16 cellular contexts compared by ENCODE assay signal in genomic region chr12:64219135-64219534, GRCh38. TPM values are rescaled to one million over a fixed set of nuclear protein-coding genes. Genes with fewer than 3 reads are reported as not detected.
DNase-seq lines count a peak whose midpoint lies in the region; ATAC-seq and TF ChIP-seq lines count a peak whose summit lies in the region.
"Had no signal": no experiment of that assay in that cellular context is flagged by ENCODE, and none has a peak within 500 bp of the region (broad histone marks: within the 10 kb centered on the region; RNA-seq: fewer than 3 reads in every experiment).

No MANE protein-coding gene starts in this region.

- intact Hi-C loops in activated CD4-positive, alpha-beta T cell treated with anti-CD3 and anti-CD28 coated beads, Interleukin-2, amount 10 ng/mL, durations not matched to agents 24 days and 14 days (cut with micrococcal nuclease): no loop called here

- DNase-seq in activated CD4-positive, alpha-beta T cell treated with anti-CD3 and anti-CD28 coated beads, Interleukin-2, amount 10 ng/mL, durations not matched to agents 24 days and 14 days: no peak
- DNase-seq in activated CD4-positive, alpha-beta T cell treated with anti-CD3 and anti-CD28 coated beads, Interleukin-2, amount 50 U/mL, for 1 hour: no peak
- DNase-seq in NCI-H69 (lab: John Stamatoyannopoulos, UW): peak; percentile 20
- no peak for DNase-seq in activated naive CD8-positive, alpha-beta T cell treated with anti-CD3 and anti-CD28 coated beads, Interleukin-2, amount 50 U/mL, for 24 hours
- no peak for DNase-seq in progenitor cell of endocrine pancreas (ENCODE audit: low spot score, unreplicated experiment)
- no peak for DNase-seq in UCSD-AML1 (lab: John Stamatoyannopoulos, UW; ENCODE audit: unreplicated experiment)
- DNase-seq in foreskin melanocyte: no peak
- DNase-seq: DMS153, foreskin fibroblast, HCEC 1CT, KG1, NCI-H187, NCI-H748 treated with DMSO at 0.1 percent for 48 hours, nephron progenitor cell had no signal

- peaks cover under 1% of the 10 kb centered on the region for H3K27me3 Mint-ChIP-seq in activated CD4-positive, alpha-beta T cell treated with anti-CD3 and anti-CD28 coated beads, Interleukin-2, amount 10 ng/mL, durations not matched to agents 24 days and 14 days
- H3K27me3 Mint-ChIP-seq in activated naive CD8-positive, alpha-beta T cell treated with anti-CD3 and anti-CD28 coated beads, Interleukin-2, amount 50 U/mL, for 24 hours: no peaks in the 10 kb centered on the region
- H3K27me3 Mint-ChIP-seq in progenitor cell of endocrine pancreas: no peaks in the 10 kb centered on the region
- H3K27me3 Mint-ChIP-seq: dendritic cell treated with granulocyte-macrophage colony-stimulating factor and Interleukin-4, amounts not matched to agents 40 ng/mL and 50 ng/mL, for 4 days had no signal

- TF ChIP-seq CTCF in progenitor cell of endocrine pancreas (IDR thresholded peaks at IDR 0.05; ENCODE audit: unreplicated experiment): no peak

- H3K27ac Mint-ChIP-seq in activated CD4-positive, alpha-beta T cell treated with anti-CD3 and anti-CD28 coated beads, Interleukin-2, amount 10 ng/mL, durations not matched to agents 24 days and 14 days: peak overlapping the region; percentile 47
- peak overlapping the region; percentile 46 for H3K27ac Mint-ChIP-seq in activated naive CD8-positive, alpha-beta T cell treated with anti-CD3 and anti-CD28 coated beads, Interleukin-2, amount 50 U/mL, for 24 hours
- H3K27ac Mint-ChIP-seq in progenitor cell of endocrine pancreas: peak overlapping the region; percentile 62
- H3K27ac Mint-ChIP-seq: dendritic cell treated with granulocyte-macrophage colony-stimulating factor and Interleukin-4, amounts not matched to agents 40 ng/mL and 50 ng/mL, for 4 days; nephron progenitor cell had no signal

- peaks cover 22% of the 10 kb centered on the region for H3K4me1 Mint-ChIP-seq in activated CD4-positive, alpha-beta T cell treated with anti-CD3 and anti-CD28 coated beads, Interleukin-2, amount 10 ng/mL, durations not matched to agents 24 days and 14 days
- peaks cover 37% of the 10 kb centered on the region for H3K4me1 Mint-ChIP-seq in activated naive CD8-positive, alpha-beta T cell treated with anti-CD3 and anti-CD28 coated beads, Interleukin-2, amount 50 U/mL, for 24 hours
- peaks cover 24% of the 10 kb centered on the region for H3K4me1 Mint-ChIP-seq in progenitor cell of endocrine pancreas (ENCODE audit: low read depth)

- ATAC-seq in activated naive CD8-positive, alpha-beta T cell treated with anti-CD3 and anti-CD28 coated beads, Interleukin-2, amount 50 U/mL, for 24 hours: no peak
- ATAC-seq in HG02970 (IDR thresholded peaks at IDR 0.05; ENCODE audit: low FRiP score, unreplicated experiment): no peak

- no peaks in the 10 kb centered on the region for H3K9me3 Mint-ChIP-seq in activated CD4-positive, alpha-beta T cell treated with anti-CD3 and anti-CD28 coated beads, Interleukin-2, amount 10 ng/mL, durations not matched to agents 24 days and 14 days
- no peaks in the 10 kb centered on the region for H3K9me3 Mint-ChIP-seq in activated naive CD8-positive, alpha-beta T cell treated with anti-CD3 and anti-CD28 coated beads, Interleukin-2, amount 50 U/mL, for 24 hours
- no peaks in the 10 kb centered on the region for H3K9me3 Mint-ChIP-seq in progenitor cell of endocrine pancreas (ENCODE audit: low read depth)
- H3K9me3 Mint-ChIP-seq: dendritic cell treated with granulocyte-macrophage colony-stimulating factor and Interleukin-4, amounts not matched to agents 40 ng/mL and 50 ng/mL, for 4 days; nephron progenitor cell had no signal

- H3K36me3 Mint-ChIP-seq in activated CD4-positive, alpha-beta T cell treated with anti-CD3 and anti-CD28 coated beads, Interleukin-2, amount 10 ng/mL, durations not matched to agents 24 days and 14 days (ENCODE audit: low read depth): peaks cover 2% of the 10 kb centered on the region
- H3K36me3 Mint-ChIP-seq in activated naive CD8-positive, alpha-beta T cell treated with anti-CD3 and anti-CD28 coated beads, Interleukin-2, amount 50 U/mL, for 24 hours (ENCODE audit: low read depth): peaks cover 11% of the 10 kb centered on the region
- H3K36me3 Mint-ChIP-seq in progenitor cell of endocrine pancreas (ENCODE audit: insufficient read depth): no peaks in the 10 kb centered on the region

- peak overlapping the region; percentile 53 for H3K4me3 Mint-ChIP-seq in activated CD4-positive, alpha-beta T cell treated with anti-CD3 and anti-CD28 coated beads, Interleukin-2, amount 10 ng/mL, durations not matched to agents 24 days and 14 days
- H3K4me3 Mint-ChIP-seq in activated naive CD8-positive, alpha-beta T cell treated with anti-CD3 and anti-CD28 coated beads, Interleukin-2, amount 50 U/mL, for 24 hours: peak overlapping the region; percentile 34
- peak overlapping the region; percentile 17 for H3K4me3 Mint-ChIP-seq in progenitor cell of endocrine pancreas (ENCODE audit: low read depth)
- H3K4me3 Mint-ChIP-seq: nephron progenitor cell had no signal

RNA-seq across cellular contexts. Expression of gene KICS2, which starts 3.0 kb away (rescaled TPM):
- 12.8 and 17.1 TPM in 2 replicates for total RNA-seq in activated CD4-positive, alpha-beta T cell treated with anti-CD3 and anti-CD28 coated beads, Interleukin-2, amount 10 ng/mL, durations not matched to agents 24 days and 14 days
- 6.3 and 6.4 TPM in 2 replicates for total RNA-seq in progenitor cell of endocrine pancreas
